2 cellular contexts compared by ENCODE assay signal in the genomic region with DNA sequence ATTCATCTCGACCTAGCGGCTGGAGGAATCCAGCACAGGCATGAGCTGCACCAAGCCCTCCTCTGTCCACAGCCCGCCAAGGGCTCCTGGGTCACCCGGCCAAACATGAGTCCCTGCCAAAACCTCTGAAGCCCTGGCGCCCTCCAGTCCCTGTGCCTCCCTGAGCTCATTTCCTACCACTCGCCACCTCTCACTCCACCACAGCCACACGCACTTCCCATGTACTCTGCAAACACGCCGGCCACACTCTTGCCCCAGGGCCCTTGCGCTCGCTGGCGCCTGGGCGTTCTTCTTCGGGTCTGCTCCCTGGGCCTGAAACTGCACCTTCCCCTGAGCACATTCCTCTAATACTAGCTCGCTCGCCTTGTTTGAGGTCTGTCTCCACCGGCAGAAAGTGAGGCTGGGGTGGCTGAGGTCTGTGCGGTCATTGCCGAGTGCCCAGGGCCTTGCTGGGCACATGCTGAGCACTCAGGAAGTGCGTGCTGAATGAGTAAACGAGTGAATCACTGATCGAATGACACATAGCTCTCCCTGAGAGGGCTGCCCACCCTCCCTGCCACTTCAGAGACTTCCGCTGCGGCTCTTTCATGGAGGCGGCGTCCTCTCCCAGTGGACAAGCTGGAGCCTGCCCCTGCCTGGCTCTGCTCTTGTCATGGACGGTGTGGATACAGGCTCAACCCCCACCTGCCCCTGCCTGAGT.
TF ChIP-seq lines count a peak whose summit lies in the region.

No MANE protein-coding gene starts in this region.

TF ChIP-seq in A549, 52 proteins besides CTCF, POLR2A, EP300 and RAD21 (continued from another document):
- TF ChIP-seq RNF2 (IDR thresholded peaks at IDR 0.05; ENCODE audit: borderline replicate concordance, low read depth) (no peak), KDM1A (IDR thresholded peaks at IDR 0.05; ENCODE audit: low read depth) (no peak), HOXB5 (CRISPR knock-in tag; IDR thresholded peaks at IDR 0.05) (peak; percentile 76), ATOH8 (CRISPR knock-in tag; IDR thresholded peaks at IDR 0.05; ENCODE audit: low read depth) (peak; percentile 86; the same call in 1 of the 2 replicates), RFX5 (IDR thresholded peaks at IDR 0.05) (0 out of 2 replicates have a peak, but pooled peaks have one; percentile 27), JUN (IDR thresholded peaks at IDR 0.05) (peak; percentile 75 to 81; a peak in 4 of 5 replicates), EHF (CRISPR knock-in tag; IDR thresholded peaks at IDR 0.05) (0 out of 2 replicates have a peak, but pooled peaks have one; percentile 37), BHLHE40 (IDR thresholded peaks at IDR 0.05; ENCODE audit: low read depth, low read length) (peak; percentile 71), MAFK (IDR thresholded peaks at IDR 0.05; ENCODE audit: partially characterized antibody) (no peak), FOSL2 (IDR thresholded peaks at IDR 0.05) (peak; percentile 92), FOSL2 (CRISPR knock-in tag; IDR thresholded peaks at IDR 0.05) (peak; percentile 96), ZNF302 (CRISPR knock-in tag; IDR thresholded peaks at IDR 0.05) (peak; percentile 80), FOSB (CRISPR knock-in tag; IDR thresholded peaks at IDR 0.05) (no peak), RCOR1 (IDR thresholded peaks at IDR 0.05; ENCODE audit: low read depth, low read length) (no peak), JUNB (IDR thresholded peaks at IDR 0.05) (peak; percentile 87), RARB (CRISPR knock-in tag; IDR thresholded peaks at IDR 0.05) (no peak), ZFP36 (IDR thresholded peaks at IDR 0.05; ENCODE audit: borderline replicate concordance, partially characterized antibody) (no peak), FOXS1 (CRISPR knock-in tag; IDR thresholded peaks at IDR 0.05) (no peak), GATA3 (IDR thresholded peaks at IDR 0.05; ENCODE audit: borderline replicate concordance) (peak; percentile 64; the same call in 1 of the 2 replicates), HEYL (CRISPR knock-in tag; IDR thresholded peaks at IDR 0.05) (no peak), E2F6 (IDR thresholded peaks at IDR 0.05; ENCODE audit: borderline replicate concordance, low read depth) (peak; percentile 92), MYC (IDR thresholded peaks at IDR 0.05; ENCODE audit: borderline replicate concordance, low read length) (peak; percentile 86; the same call in 1 of the 2 replicates), HOXB13 (CRISPR knock-in tag; IDR thresholded peaks at IDR 0.05; ENCODE audit: low read depth) (peak; percentile 87; the same call in 1 of the 2 replicates), REST (IDR thresholded peaks at IDR 0.05) (no peak)
- TF ChIP-seq, protein P1, sequence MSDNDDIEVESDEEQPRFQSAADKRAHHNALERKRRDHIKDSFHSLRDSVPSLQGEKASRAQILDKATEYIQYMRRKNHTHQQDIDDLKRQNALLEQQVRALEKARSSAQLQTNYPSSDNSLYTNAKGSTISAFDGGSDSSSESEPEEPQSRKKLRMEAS (IDR thresholded peaks at IDR 0.05), result peak; percentile 99
- TF ChIP-seq, protein P2, sequence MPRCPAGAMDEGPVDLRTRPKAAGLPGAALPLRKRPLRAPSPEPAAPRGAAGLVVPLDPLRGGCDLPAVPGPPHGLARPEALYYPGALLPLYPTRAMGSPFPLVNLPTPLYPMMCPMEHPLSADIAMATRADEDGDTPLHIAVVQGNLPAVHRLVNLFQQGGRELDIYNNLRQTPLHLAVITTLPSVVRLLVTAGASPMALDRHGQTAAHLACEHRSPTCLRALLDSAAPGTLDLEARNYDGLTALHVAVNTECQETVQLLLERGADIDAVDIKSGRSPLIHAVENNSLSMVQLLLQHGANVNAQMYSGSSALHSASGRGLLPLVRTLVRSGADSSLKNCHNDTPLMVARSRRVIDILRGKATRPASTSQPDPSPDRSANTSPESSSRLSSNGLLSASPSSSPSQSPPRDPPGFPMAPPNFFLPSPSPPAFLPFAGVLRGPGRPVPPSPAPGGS (IDR thresholded peaks at IDR 0.05), result 0 out of 3 replicates have a peak, but pooled peaks have one; percentile 23

TF ChIP-seq in IMR-90, 13 proteins besides CTCF, POLR2A, EP300 and RAD21 (continued from another document):
- TF ChIP-seq MXI1 (IDR thresholded peaks at IDR 0.05; ENCODE audit: borderline replicate concordance, low read depth, low read length) (peak; percentile 51; the same call in 1 of the 2 replicates), SMC3 (IDR thresholded peaks at IDR 0.05; ENCODE audit: low read depth, low read length) (no peak), BHLHE40 (IDR thresholded peaks at IDR 0.05; ENCODE audit: low read depth, low read length) (peak; percentile 97), RCOR1 (IDR thresholded peaks at IDR 0.05; ENCODE audit: insufficient replicate concordance, low read length) (peak; percentile 74), MAZ (IDR thresholded peaks at IDR 0.05; ENCODE audit: borderline replicate concordance, low read depth, low read length) (peak; percentile 47; the same call in 1 of the 2 replicates), CEBPB (IDR thresholded peaks at IDR 0.05; ENCODE audit: low read depth, low read length) (no peak), CHD1 (IDR thresholded peaks at IDR 0.05; ENCODE audit: low read depth, low read length) (no peak), RFX5 (IDR thresholded peaks at IDR 0.05; ENCODE audit: low read depth, low read length) (no peak), NFE2L2 (IDR thresholded peaks at IDR 0.05; ENCODE audit: low read depth, low read length) (no peak), ELK1 (IDR thresholded peaks at IDR 0.05; ENCODE audit: borderline replicate concordance, low read depth, low read length) (no peak)
- TF ChIP-seq, protein P3, sequence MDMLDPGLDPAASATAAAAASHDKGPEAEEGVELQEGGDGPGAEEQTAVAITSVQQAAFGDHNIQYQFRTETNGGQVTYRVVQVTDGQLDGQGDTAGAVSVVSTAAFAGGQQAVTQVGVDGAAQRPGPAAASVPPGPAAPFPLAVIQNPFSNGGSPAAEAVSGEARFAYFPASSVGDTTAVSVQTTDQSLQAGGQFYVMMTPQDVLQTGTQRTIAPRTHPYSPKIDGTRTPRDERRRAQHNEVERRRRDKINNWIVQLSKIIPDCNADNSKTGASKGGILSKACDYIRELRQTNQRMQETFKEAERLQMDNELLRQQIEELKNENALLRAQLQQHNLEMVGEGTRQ (IDR thresholded peaks at IDR 0.05; ENCODE audit: low read depth, low read length), result peak; percentile 61; the same call in 1 of the 2 replicates
TF ChIP-seq in IMR-90: peak in this region for 6.
